Comparison of ENCODE assay signal across 1 cellular context in genomic region chr5:142472306-142472951, GRCh38.
TF ChIP-seq lines count a peak whose summit lies in the region.

No MANE protein-coding gene starts in this region.

TF ChIP-seq in IMR-90, 13 proteins besides CTCF, POLR2A, EP300 and RAD21 (continued from another document):
- TF ChIP-seq BHLHE40 (IDR thresholded peaks at IDR 0.05; ENCODE audit: low read depth, low read length), result peak; percentile 69
- TF ChIP-seq NFE2L2 (IDR thresholded peaks at IDR 0.05; ENCODE audit: low read depth, low read length), result peak; percentile 85
- no peak for TF ChIP-seq MAZ (IDR thresholded peaks at IDR 0.05; ENCODE audit: borderline replicate concordance, low read depth, low read length)
- no peak for TF ChIP-seq RFX5 (IDR thresholded peaks at IDR 0.05; ENCODE audit: low read depth, low read length)
TF ChIP-seq in IMR-90: peak in this region for 6.
